In the genomic region with DNA sequence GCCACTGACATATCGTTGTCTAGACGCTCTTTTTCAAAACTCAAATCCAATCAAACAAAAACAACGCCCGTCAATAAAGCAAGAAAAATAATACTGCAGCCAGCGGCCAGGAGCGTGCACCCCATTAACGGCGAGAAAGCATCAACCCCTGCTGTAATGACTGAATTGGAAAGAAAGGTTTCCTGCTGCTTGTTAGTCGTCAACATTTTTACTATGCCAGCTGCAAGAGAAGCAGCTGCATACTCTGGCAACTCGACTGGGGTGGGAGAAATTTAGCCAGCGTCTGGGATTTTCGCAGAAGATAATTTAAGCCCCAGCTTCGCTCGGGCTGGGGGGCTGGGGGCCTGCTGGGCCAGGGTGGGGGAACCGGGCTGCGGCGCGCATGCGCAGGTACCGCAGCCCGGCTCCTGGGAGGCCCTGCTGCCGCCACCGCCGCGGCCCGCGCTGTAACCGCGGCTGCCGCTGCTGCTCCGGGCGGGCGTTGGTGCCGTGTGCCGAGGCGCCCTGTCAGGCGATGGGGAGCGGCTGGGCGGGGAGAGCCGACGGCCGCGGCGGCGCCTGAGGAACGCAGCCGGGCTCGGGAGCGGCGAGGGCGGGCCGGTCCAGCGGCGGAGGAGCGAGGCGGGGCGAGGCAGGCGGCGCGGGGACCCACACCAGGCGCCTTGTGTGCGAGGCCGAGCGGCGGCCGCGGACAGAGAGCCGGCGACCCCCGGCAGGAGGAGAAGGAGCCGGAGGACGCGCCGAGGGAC, we compare ENCODE assay signal across 8 cellular contexts. TPM values are rescaled to one million over a fixed set of nuclear protein-coding genes. Genes with fewer than 3 reads are reported as not detected.
DNase-seq lines count a peak whose midpoint lies in the region; ATAC-seq, FAIRE-seq and TF ChIP-seq lines count a peak whose summit lies in the region.

No MANE protein-coding gene starts in this region.

- H3K27me3 ChIP-seq in OCI-LY3 (ENCODE audit: low read depth, low read length) = no peaks in the 10 kb centered on the region
- no peaks in the 10 kb centered on the region for H3K27me3 ChIP-seq in muscle layer of duodenum (ENCODE audit: low read depth, low read length)

- H2AFZ ChIP-seq in OCI-LY3 (ENCODE audit: low read depth, low read length) = peak overlapping the region; percentile 96

- TF ChIP-seq CTCF in OCI-LY3 (IDR thresholded peaks at IDR 0.05; ENCODE audit: low read depth, low read length) = no peak

- H4K20me1 ChIP-seq in OCI-LY3 (ENCODE audit: insufficient read depth, low read length) = no peaks in the 10 kb centered on the region

- peaks cover 9% of the 10 kb centered on the region for H3K79me2 ChIP-seq in OCI-LY3 (ENCODE audit: low read length)

- ATAC-seq in GM21381 (IDR thresholded peaks at IDR 0.05; ENCODE audit: unreplicated experiment) (peak; percentile 53), esophagus mucosa (peak; percentile 93)

- peaks cover 14% of the 10 kb centered on the region; the same call in 1 of the 2 replicates for H3K4me1 ChIP-seq in OCI-LY3 (ENCODE audit: low read length)
- H3K4me1 ChIP-seq in muscle layer of duodenum (ENCODE audit: control insufficient read depth in 1 of 2, insufficient read depth in 2 of 2, low read length in 2 of 2) = peaks cover 0 to 6% of the 10 kb centered on the region in 2 donors

- FAIRE-seq in HTR-8/SVneo (lab: Jason Lieb, UNC) = peak; percentile 52

- H3K36me3 ChIP-seq in OCI-LY3 (replicated peaks; ENCODE audit: low read depth, low read length) = no peaks in the 10 kb centered on the region
- H3K36me3 ChIP-seq in muscle layer of duodenum (ENCODE audit: control insufficient read depth in 1 of 2, insufficient read depth in 2 of 2, low read length in 2 of 2) = peaks cover 0 to 9% of the 10 kb centered on the region in 2 donors

- H3K27ac ChIP-seq in OCI-LY3 (ENCODE audit: low read length) (peak overlapping the region; percentile 46), muscle layer of duodenum (ENCODE audit: low read length) (peak overlapping the region; percentile 97)

- H3K9me3 ChIP-seq in OCI-LY3 (ENCODE audit: insufficient read depth, low read length) = no peaks in the 10 kb centered on the region
- H3K9me3 ChIP-seq in muscle layer of duodenum (ENCODE audit: control insufficient read depth in 1 of 2, low read length in 2 of 2) = no peaks in the 10 kb centered on the region

- H3K4me2 ChIP-seq in OCI-LY3 (ENCODE audit: low read length) = peak overlapping the region; percentile 78

- peak overlapping the region; percentile 91 for H3K4me3 ChIP-seq in OCI-LY3 (ENCODE audit: low read length)
- peak overlapping the region; percentile 93 to 95 for H3K4me3 ChIP-seq in muscle layer of duodenum (ENCODE audit: low read depth in 1 of 2, low read length in 2 of 2)

- peak; percentile 95 for DNase-seq in D341Med (ENCODE audit: low spot score)
- DNase-seq in HTR-8/SVneo (ENCODE audit: insufficient read length, low spot score) = peak; percentile 81
- peak; percentile 82 for DNase-seq in activated T-cell treated with anti-CD3 and anti-CD28 coated beads, Interleukin-2, amount 50 U/mL, for 1 hour
- peak; percentile 35 for DNase-seq in stimulated activated CD8-positive, alpha-beta memory T cell treated with anti-CD3 and anti-CD28 coated beads, Interleukin-7, amount 100 ng/mL, for 24 hours (ENCODE audit: low read depth)

- peak overlapping the region; percentile 71 for H3K9ac ChIP-seq in OCI-LY3 (ENCODE audit: low read length)

RNA-seq across cellular contexts. Expression of a gene that starts 0.7 kb away (rescaled TPM):
- total RNA-seq in esophagus mucosa = 27.8 TPM

Comparison
In these comparisons a context has a peak if more than half of its experiments do, and no peak if none do; other contexts are left out.
1. Peak in every context shown above with its lines: DNase-seq, ATAC-seq, H3K4me3 ChIP-seq and H3K27ac ChIP-seq.
2. DNase-seq: peak in every context shown above with its lines; median percentile 95 in D341Med; 82 in activated T-cell treated with anti-CD3 and anti-CD28 coated beads, Interleukin-2, amount 50 U/mL, for 1 hour; 81 in HTR-8/SVneo; 35 in stimulated activated CD8-positive, alpha-beta memory T cell treated with anti-CD3 and anti-CD28 coated beads, Interleukin-7, amount 100 ng/mL, for 24 hours.